ENCODE assay signal across 21 cellular contexts in the genomic region with DNA sequence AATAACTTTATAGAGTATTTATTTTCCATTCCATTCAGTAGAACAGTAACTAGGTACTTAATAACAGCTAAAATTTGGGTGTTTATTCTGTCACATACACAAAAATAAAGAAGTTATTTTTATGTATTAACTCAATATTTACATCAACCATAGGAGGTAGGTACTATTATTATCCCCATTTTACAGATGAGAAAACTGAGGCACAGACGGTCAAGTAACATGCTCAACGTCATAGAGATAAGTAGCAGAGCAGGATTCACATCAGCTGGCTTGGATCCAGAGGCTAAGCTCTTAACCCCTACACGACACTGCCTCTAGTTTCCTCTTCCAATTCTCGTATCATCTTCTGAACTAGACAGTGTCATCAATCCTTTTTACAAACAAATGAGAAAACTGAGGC. TPM values are rescaled to one million over a fixed set of nuclear protein-coding genes. Genes with fewer than 3 reads are reported as not detected.
DNase-seq lines count a peak whose midpoint lies in the region; ATAC-seq, FAIRE-seq and TF ChIP-seq lines count a peak whose summit lies in the region.
"Had no signal": no experiment of that assay in that cellular context is flagged by ENCODE, and none has a peak within 500 bp of the region (broad histone marks: within the 10 kb centered on the region; RNA-seq: fewer than 3 reads in every experiment).

No MANE protein-coding gene starts in this region.

- H3K79me2 ChIP-seq in HepG2 (ENCODE audit: insufficient read depth, low read length), result peaks cover 18% of the 10 kb centered on the region
- H3K79me2 ChIP-seq in mesendoderm (ENCODE audit: control insufficient read depth, insufficient read depth, low read length), result peaks cover 2% of the 10 kb centered on the region

- BruUV-seq in HepG2 (replicated peaks; lab: Mats Ljungman, UMichigan), result no TSS peak

- H3K4me2 ChIP-seq in HepG2 (ENCODE audit: low read depth, low read length) (no peak overlapping the region), mesendoderm (ENCODE audit: low read length) (no peak overlapping the region)
- H3K4me2 ChIP-seq: A549 had no signal

- WGBS in HepG2 (ENCODE audit: low lambda C conversion rate), result 98% methylated on average over 4 of the region's 4 CpGs
- 91% methylated on average over 4 of the region's 4 CpGs for WGBS in right lobe of liver (ENCODE audit: insufficient coverage, low coverage, low lambda C conversion rate, missing lambda C conversion rate)
- no CpG with 5 or more reads among the region's 4 CpGs for WGBS in mesendoderm (ENCODE audit: extremely low coverage, insufficient coverage, low lambda C conversion rate)

- no peak overlapping the region for H2AFZ ChIP-seq in HepG2 (ENCODE audit: low read length)

- H3K4me1 ChIP-seq in HepG2 (ENCODE audit: insufficient read depth, low read length), result no peaks in the 10 kb centered on the region
- no peaks in the 10 kb centered on the region for H3K4me1 ChIP-seq in right lobe of liver
- no peaks in the 10 kb centered on the region for H3K4me1 ChIP-seq in mesendoderm (ENCODE audit: control insufficient read depth, low read depth, low read length)

- H3K27me3 ChIP-seq in HepG2 (ENCODE audit: control insufficient read depth in 1 of 2, insufficient read depth in 2 of 2, low read length in 2 of 2), result no peaks in the 10 kb centered on the region
- no peaks in the 10 kb centered on the region for H3K27me3 ChIP-seq in right lobe of liver
- no peaks in the 10 kb centered on the region for H3K27me3 ChIP-seq in mesendoderm (ENCODE audit: insufficient read depth, low read length, poor library complexity)

- H4K8ac ChIP-seq in mesendoderm (ENCODE audit: low read depth, low read length), result no peak overlapping the region

- H3K36me3 ChIP-seq in HepG2 (replicated peaks in 1 of 2; ENCODE audit: control insufficient read depth in 1 of 2, insufficient read depth in 2 of 2, low read length in 2 of 2), result peaks cover 5 to 19% of the 10 kb centered on the region in 2 experiments
- H3K36me3 ChIP-seq in right lobe of liver, result peaks cover 0 to 4% (median 2%) of the 10 kb centered on the region in 4 donors
- H3K36me3 ChIP-seq in mesendoderm (ENCODE audit: control insufficient read depth, insufficient read depth, low read length), result no peaks in the 10 kb centered on the region

- FAIRE-seq in HepG2 (lab: Jason Lieb, UNC), result no peak
- FAIRE-seq: A549, HTR-8/SVneo had no signal

- H4K20me1 ChIP-seq in HepG2 (ENCODE audit: insufficient read depth, low read length), result no peaks in the 10 kb centered on the region

- no peak overlapping the region for H3K23ac ChIP-seq in mesendoderm (ENCODE audit: low read length)

- TF ChIP-seq CTCF in HepG2 (CRISPR knock-in tag; IDR thresholded peaks at IDR 0.05), result no peak
- TF ChIP-seq CTCF in right lobe of liver (IDR thresholded peaks at IDR 0.05), result no peak

- DNase-seq in activated CD4-positive, alpha-beta memory T cell treated with anti-CD3 and anti-CD28 coated beads for 36 hours, result no peak
- DNase-seq in activated CD4-positive, alpha-beta memory T cell treated with anti-CD3 and anti-CD28 coated beads, Interleukin-2, amount 10 ng/mL, durations not matched to agents 7 days and 5 days, result no peak
- DNase-seq in HepG2 (ENCODE audit: low spot score) (no peak), right lobe of liver (no peak), mesendoderm (no peak), HuH-7.5 (ENCODE audit: low spot score) (no peak)
- no peak for DNase-seq in activated naive CD8-positive, alpha-beta T cell treated with anti-CD3 and anti-CD28 coated beads for 36 hours
- DNase-seq: CD4-positive, alpha-beta T cell; DMS153; GDM1; H7; MV-4-11; NCI-H1417; NCI-H187; NCI-H2107; NCI-H510A treated with DMSO at 0.1 percent for 48 hours; NCI-H774; SHP77 had no signal

- H3K56ac ChIP-seq in mesendoderm (ENCODE audit: low read length), result no peak overlapping the region

- no peak overlapping the region for H2AK5ac ChIP-seq in mesendoderm (ENCODE audit: low read length)

- H3K9me3 ChIP-seq in HepG2 (ENCODE audit: low read length) (peaks cover 5% of the 10 kb centered on the region; the same call in 1 of the 2 replicates), right lobe of liver (no peaks in the 10 kb centered on the region)

- CTCF ChIA-PET in activated CD4-positive, alpha-beta memory T cell treated with anti-CD3 and anti-CD28 coated beads for 36 hours (lab: Charles Lee), result no interaction called here
- CTCF ChIA-PET in activated CD4-positive, alpha-beta memory T cell treated with anti-CD3 and anti-CD28 coated beads, Interleukin-2, amount 10 ng/mL, durations not matched to agents 7 days and 5 days (lab: Charles Lee), result interaction anchor here (0.8 kb wide), 1 partner anchor 107 kb away, joined by 3 read pairs; no protein-coding TSS in a partner anchor
- CTCF ChIA-PET in HepG2 (lab: Yijun Ruan, JAX; ENCODE audit: low intra/inter-chr PET ratio, low total read pairs), result no interaction called here

- H3K18ac ChIP-seq in mesendoderm (ENCODE audit: low read length), result no peak overlapping the region

- no peaks in the 10 kb centered on the region for H3K27me3 Mint-ChIP-seq in activated CD4-positive, alpha-beta memory T cell treated with anti-CD3 and anti-CD28 coated beads for 36 hours
- peaks cover 12% of the 10 kb centered on the region for H3K27me3 Mint-ChIP-seq in activated CD4-positive, alpha-beta memory T cell treated with anti-CD3 and anti-CD28 coated beads, Interleukin-2, amount 10 ng/mL, durations not matched to agents 7 days and 5 days
- H3K27me3 Mint-ChIP-seq in activated naive CD8-positive, alpha-beta T cell treated with anti-CD3 and anti-CD28 coated beads for 36 hours, result no peaks in the 10 kb centered on the region
- H3K27me3 Mint-ChIP-seq in stimulated activated memory B cell treated with anti-CD40 and anti-IgM and Interleukin-4, amounts not matched to agents 10 μg/mL and 1 μg/mL and 100 μg/mL, for 72 hours, result no peaks in the 10 kb centered on the region
- H3K27me3 Mint-ChIP-seq: CD4-positive, alpha-beta T cell had no signal

- TF ChIP-seq RAD21 in HepG2 (CRISPR knock-in tag; IDR thresholded peaks at IDR 0.05), result no peak

- H2BK120ac ChIP-seq in mesendoderm (ENCODE audit: low read depth, low read length), result no peak overlapping the region

- no peak overlapping the region for H2BK15ac ChIP-seq in mesendoderm (replicated peaks; ENCODE audit: low read depth)

- H3K27ac ChIP-seq in HepG2 (ENCODE audit: extremely low read length, insufficient read depth, low read length), result no peak overlapping the region
- H3K27ac ChIP-seq in right lobe of liver, result no peak overlapping the region
- H3K27ac ChIP-seq in mesendoderm (ENCODE audit: low read depth, low read length), result no peak overlapping the region
- H3K27ac ChIP-seq: A549 had no signal

- peaks cover 7% of the 10 kb centered on the region for H3K9me3 Mint-ChIP-seq in activated CD4-positive, alpha-beta memory T cell treated with anti-CD3 and anti-CD28 coated beads for 36 hours
- peaks cover 9% of the 10 kb centered on the region for H3K9me3 Mint-ChIP-seq in activated CD4-positive, alpha-beta memory T cell treated with anti-CD3 and anti-CD28 coated beads, Interleukin-2, amount 10 ng/mL, durations not matched to agents 7 days and 5 days
- peaks cover 9% of the 10 kb centered on the region for H3K9me3 Mint-ChIP-seq in activated naive CD8-positive, alpha-beta T cell treated with anti-CD3 and anti-CD28 coated beads for 36 hours
- peaks cover 2% of the 10 kb centered on the region for H3K9me3 Mint-ChIP-seq in stimulated activated memory B cell treated with anti-CD40 and anti-IgM and Interleukin-4, amounts not matched to agents 10 μg/mL and 1 μg/mL and 100 μg/mL, for 72 hours
- H3K9me3 Mint-ChIP-seq: CD4-positive, alpha-beta T cell had no signal

- H3K79me1 ChIP-seq in mesendoderm (ENCODE audit: low read length), result peaks cover 9% of the 10 kb centered on the region

- H3K4me3 Mint-ChIP-seq in activated CD4-positive, alpha-beta memory T cell treated with anti-CD3 and anti-CD28 coated beads for 36 hours, result no peak overlapping the region
- no peak overlapping the region for H3K4me3 Mint-ChIP-seq in activated CD4-positive, alpha-beta memory T cell treated with anti-CD3 and anti-CD28 coated beads, Interleukin-2, amount 10 ng/mL, durations not matched to agents 7 days and 5 days
- H3K4me3 Mint-ChIP-seq in activated naive CD8-positive, alpha-beta T cell treated with anti-CD3 and anti-CD28 coated beads for 36 hours, result no peak overlapping the region
- H3K4me3 Mint-ChIP-seq in stimulated activated memory B cell treated with anti-CD40 and anti-IgM and Interleukin-4, amounts not matched to agents 10 μg/mL and 1 μg/mL and 100 μg/mL, for 72 hours, result no peak overlapping the region
- H3K4me3 Mint-ChIP-seq: CD4-positive, alpha-beta T cell had no signal

- intact Hi-C loops in activated CD4-positive, alpha-beta memory T cell treated with anti-CD3 and anti-CD28 coated beads for 36 hours (cut with micrococcal nuclease), result loop anchor here (5.0 to 10.0 kb wide), 2 partner anchors 236 to 404 kb away; partner anchors contain the start of gene UBASH3A
- intact Hi-C loops in HepG2 (cut with micrococcal nuclease; ENCODE audit: unreplicated experiment), result no loop called here
- intact Hi-C loops in right lobe of liver (cut with DNase I), result no loop called here

- H3K4me3 ChIP-seq in HepG2 (replicated peaks in 1 of 3; ENCODE audit: insufficient read depth in 1 of 3, low read depth in 2 of 3, low read length in 3 of 3) (no peak overlapping the region), right lobe of liver (no peak overlapping the region), mesendoderm (ENCODE audit: low read length) (no peak overlapping the region)
- H3K4me3 ChIP-seq: A549 had no signal

- H3K27ac Mint-ChIP-seq in activated CD4-positive, alpha-beta memory T cell treated with anti-CD3 and anti-CD28 coated beads for 36 hours, result peak overlapping the region; percentile 86
- H3K27ac Mint-ChIP-seq in activated CD4-positive, alpha-beta memory T cell treated with anti-CD3 and anti-CD28 coated beads, Interleukin-2, amount 10 ng/mL, durations not matched to agents 7 days and 5 days, result no peak overlapping the region
- H3K27ac Mint-ChIP-seq in activated naive CD8-positive, alpha-beta T cell treated with anti-CD3 and anti-CD28 coated beads for 36 hours, result peak overlapping the region; percentile 61
- H3K27ac Mint-ChIP-seq in stimulated activated memory B cell treated with anti-CD40 and anti-IgM and Interleukin-4, amounts not matched to agents 10 μg/mL and 1 μg/mL and 100 μg/mL, for 72 hours, result peak overlapping the region; percentile 72
- H3K27ac Mint-ChIP-seq: CD4-positive, alpha-beta T cell had no signal

- no peak overlapping the region for H3K4ac ChIP-seq in mesendoderm (ENCODE audit: low read depth, low read length)

- no peak overlapping the region for H2BK5ac ChIP-seq in mesendoderm (ENCODE audit: low read length)

- peaks cover 39% of the 10 kb centered on the region for H3K36me3 Mint-ChIP-seq in activated CD4-positive, alpha-beta memory T cell treated with anti-CD3 and anti-CD28 coated beads for 36 hours
- H3K36me3 Mint-ChIP-seq in activated CD4-positive, alpha-beta memory T cell treated with anti-CD3 and anti-CD28 coated beads, Interleukin-2, amount 10 ng/mL, durations not matched to agents 7 days and 5 days (ENCODE audit: low read depth), result peaks cover 53% of the 10 kb centered on the region
- H3K36me3 Mint-ChIP-seq in activated naive CD8-positive, alpha-beta T cell treated with anti-CD3 and anti-CD28 coated beads for 36 hours, result peaks cover 70% of the 10 kb centered on the region
- peaks cover 53% of the 10 kb centered on the region for H3K36me3 Mint-ChIP-seq in stimulated activated memory B cell treated with anti-CD40 and anti-IgM and Interleukin-4, amounts not matched to agents 10 μg/mL and 1 μg/mL and 100 μg/mL, for 72 hours

- POLR2A ChIA-PET in activated CD4-positive, alpha-beta memory T cell treated with anti-CD3 and anti-CD28 coated beads for 36 hours (lab: Charles Lee), result no interaction called here
- POLR2A ChIA-PET in activated CD4-positive, alpha-beta memory T cell treated with anti-CD3 and anti-CD28 coated beads, Interleukin-2, amount 10 ng/mL, durations not matched to agents 7 days and 5 days (lab: Charles Lee), result interaction anchor here (2.9 kb wide), 1 partner anchor 75 kb away, joined by 11 read pairs; no protein-coding TSS in a partner anchor
- POLR2A ChIA-PET in HepG2 (lab: Yijun Ruan, JAX), result no interaction called here

- no peak overlapping the region for H3K9ac ChIP-seq in HepG2 (ENCODE audit: insufficient read depth, low read depth, low read length)
- no peak overlapping the region for H3K9ac ChIP-seq in mesendoderm (ENCODE audit: low read length)

- no peak overlapping the region for H4K5ac ChIP-seq in mesendoderm (ENCODE audit: low read length)

- in situ Hi-C loops in HepG2 (cut with HindIII; ENCODE audit: extremely low pct_ligation_motif_present, low pct_unique_long_range_greater_than_20kb), result no loop called here

- H3K4me1 Mint-ChIP-seq in activated CD4-positive, alpha-beta memory T cell treated with anti-CD3 and anti-CD28 coated beads for 36 hours (ENCODE audit: low read depth), result peaks cover 48% of the 10 kb centered on the region
- peaks cover 26% of the 10 kb centered on the region for H3K4me1 Mint-ChIP-seq in activated CD4-positive, alpha-beta memory T cell treated with anti-CD3 and anti-CD28 coated beads, Interleukin-2, amount 10 ng/mL, durations not matched to agents 7 days and 5 days
- H3K4me1 Mint-ChIP-seq in activated naive CD8-positive, alpha-beta T cell treated with anti-CD3 and anti-CD28 coated beads for 36 hours, result peaks cover 34% of the 10 kb centered on the region
- H3K4me1 Mint-ChIP-seq in stimulated activated memory B cell treated with anti-CD40 and anti-IgM and Interleukin-4, amounts not matched to agents 10 μg/mL and 1 μg/mL and 100 μg/mL, for 72 hours, result peaks cover 59% of the 10 kb centered on the region

- TF ChIP-seq POLR2A in HepG2 (IDR thresholded peaks at IDR 0.05; ENCODE audit: insufficient read depth in 1 of 2, low read depth in 2 of 2, low read length in 2 of 2) (no peak), right lobe of liver (IDR thresholded peaks at IDR 0.05) (no peak)

- ATAC-seq in HepG2 (no peak), right lobe of liver (no peak)
- no peak for ATAC-seq in stimulated activated memory B cell treated with anti-CD40 and anti-IgM and Interleukin-4, amounts not matched to agents 10 μg/mL and 1 μg/mL and 100 μg/mL, for 72 hours
- ATAC-seq: A549 had no signal

- TF ChIP-seq EP300 in HepG2 (IDR thresholded peaks at IDR 0.05; ENCODE audit: low read depth in 2 of 2, low read length in 2 of 2) (no peak), HepG2 (CRISPR knock-in tag; IDR thresholded peaks at IDR 0.05; ENCODE audit: borderline replicate concordance) (no peak)

RNA-seq across cellular contexts. Expression of gene ZBTB21, which starts 9.3 kb away (rescaled TPM):
- total RNA-seq in activated CD4-positive, alpha-beta memory T cell treated with anti-CD3 and anti-CD28 coated beads for 36 hours, result 10 to 100 TPM; 23.6 to 24.1 TPM
- total RNA-seq in activated CD4-positive, alpha-beta memory T cell treated with anti-CD3 and anti-CD28 coated beads, Interleukin-2, amount 10 ng/mL, durations not matched to agents 7 days and 5 days, result 10 to 100 TPM; 18.0 to 18.4 TPM
- total RNA-seq in HepG2 (2016; rRNA removed; fragmentation: Illumina TruSeq; extraction: Trizol), result 6.1 and 7.7 TPM in 2 replicates
- total RNA-seq in HepG2 (2016; cell fraction: cytosol; rRNA removed; fragmentation: Illumina TruSeq; extraction: Trizol; ENCODE audit: low read depth), result 0.97 and 1.3 TPM in 2 replicates
- total RNA-seq in HepG2 (2016; cell fraction: insoluble cytoplasmic fraction; rRNA removed; fragmentation: Illumina TruSeq; extraction: Trizol), result 5.5 and 8.3 TPM in 2 replicates
- total RNA-seq in HepG2 (2016; cell fraction: membrane; rRNA removed; fragmentation: Illumina TruSeq; extraction: Trizol), result 3.0 and 3.4 TPM in 2 replicates
- total RNA-seq in HepG2 (2016; cell fraction: nucleus; rRNA removed; fragmentation: Illumina TruSeq; extraction: Trizol), result 8.5 and 10.3 TPM in 2 replicates
- polyA plus RNA-seq in HepG2 (2011; rRNA removed), result 2.5 and 4.5 TPM in 2 replicates
- 1.6 and 2.3 TPM in 2 replicates for polyA plus RNA-seq in HepG2 (2011; cell fraction: cytosol; rRNA removed)
- 4.3 and 8.3 TPM in 2 replicates for polyA plus RNA-seq in HepG2 (2011; cell fraction: nucleus; rRNA removed)
- polyA plus RNA-seq in HepG2 (2012), result 3.7 and 5.1 TPM in 2 replicates
- polyA plus RNA-seq in HepG2 (2016; cell fraction: cytosol; fragmentation: Illumina TruSeq; extraction: Trizol; ENCODE audit: low read depth), result 0.25 TPM in 2 replicates
- 5.7 and 5.8 TPM in 2 replicates for polyA plus RNA-seq in HepG2 (2016; cell fraction: insoluble cytoplasmic fraction; fragmentation: Illumina TruSeq; extraction: Trizol; ENCODE audit: low read depth)
- 0.60 and 0.90 TPM in 2 replicates for polyA plus RNA-seq in HepG2 (2016; cell fraction: membrane; fragmentation: Illumina TruSeq; extraction: Trizol; ENCODE audit: low read depth)
- polyA plus RNA-seq in HepG2 (2016; cell fraction: nucleus; fragmentation: Illumina TruSeq; extraction: Trizol; ENCODE audit: insufficient read depth, low read depth), result 8.0 and 9.0 TPM in 2 replicates
- polyA minus RNA-seq in HepG2 (2011; rRNA and poly(A)+ RNA removed; ENCODE audit: low replicate concordance), result 6.1 and 21.7 TPM in 2 replicates
- 4.0 and 6.0 TPM in 2 replicates for polyA minus RNA-seq in HepG2 (2011; cell fraction: cytosol; rRNA and poly(A)+ RNA removed)
- polyA minus RNA-seq in HepG2 (2011; cell fraction: nucleus; rRNA and poly(A)+ RNA removed), result 14.5 and 16.0 TPM in 2 replicates
- 10 to 100 TPM in 4 of 6 experiments, 1 to 10 TPM in 2; 3.0 to 28.5 (median 11.2) TPM for total RNA-seq in right lobe of liver
- total RNA-seq in activated naive CD8-positive, alpha-beta T cell treated with anti-CD3 and anti-CD28 coated beads for 36 hours, result 10 to 100 TPM; 29.6 to 29.7 TPM
- polyA plus RNA-seq in mesendoderm (2013, experiment 1 of 2), result 5.3 TPM
- polyA plus RNA-seq in mesendoderm (2013, experiment 2 of 2), result 5.8 TPM

RNA-seq across cellular contexts. Expression of gene C2CD2, which starts 47.1 kb away (rescaled TPM):
- total RNA-seq in activated CD4-positive, alpha-beta memory T cell treated with anti-CD3 and anti-CD28 coated beads for 36 hours, result 1 to 10 TPM; 3.8 to 7.5 TPM
- total RNA-seq in activated CD4-positive, alpha-beta memory T cell treated with anti-CD3 and anti-CD28 coated beads, Interleukin-2, amount 10 ng/mL, durations not matched to agents 7 days and 5 days, result 1 to 10 TPM; 5.1 to 6.3 TPM
- total RNA-seq in HepG2 (2016; rRNA removed; fragmentation: Illumina TruSeq; extraction: Trizol) (10.4 and 12.5 TPM in 2 replicates), right lobe of liver (10 to 100 TPM in 1 of 6 experiments, 1 to 10 TPM in 5; 7.3 to 11.4 (median 8.3) TPM)
- 7.3 and 11.5 TPM in 2 replicates for total RNA-seq in HepG2 (2016; cell fraction: cytosol; rRNA removed; fragmentation: Illumina TruSeq; extraction: Trizol; ENCODE audit: low read depth)
- 10.9 and 12.2 TPM in 2 replicates for total RNA-seq in HepG2 (2016; cell fraction: insoluble cytoplasmic fraction; rRNA removed; fragmentation: Illumina TruSeq; extraction: Trizol)
- total RNA-seq in HepG2 (2016; cell fraction: membrane; rRNA removed; fragmentation: Illumina TruSeq; extraction: Trizol), result 9.5 and 12.2 TPM in 2 replicates
- 14.5 and 19.4 TPM in 2 replicates for total RNA-seq in HepG2 (2016; cell fraction: nucleus; rRNA removed; fragmentation: Illumina TruSeq; extraction: Trizol)
- 19.5 and 19.7 TPM in 2 replicates for polyA plus RNA-seq in HepG2 (2011; rRNA removed)
- polyA plus RNA-seq in HepG2 (2011; cell fraction: cytosol; rRNA removed), result 11.6 and 12.9 TPM in 2 replicates
- 29.5 and 36.3 TPM in 2 replicates for polyA plus RNA-seq in HepG2 (2011; cell fraction: nucleus; rRNA removed)
- polyA plus RNA-seq in HepG2 (2012), result 8.1 and 8.7 TPM in 2 replicates
- polyA plus RNA-seq in HepG2 (2016; cell fraction: cytosol; fragmentation: Illumina TruSeq; extraction: Trizol; ENCODE audit: low read depth), result 1.3 and 1.9 TPM in 2 replicates
- polyA plus RNA-seq in HepG2 (2016; cell fraction: insoluble cytoplasmic fraction; fragmentation: Illumina TruSeq; extraction: Trizol; ENCODE audit: low read depth), result 7.6 and 8.0 TPM in 2 replicates
- polyA plus RNA-seq in HepG2 (2016; cell fraction: membrane; fragmentation: Illumina TruSeq; extraction: Trizol; ENCODE audit: low read depth), result 3.9 and 4.6 TPM in 2 replicates
- polyA plus RNA-seq in HepG2 (2016; cell fraction: nucleus; fragmentation: Illumina TruSeq; extraction: Trizol; ENCODE audit: insufficient read depth, low read depth), result 22.5 and 23.5 TPM in 2 replicates
- polyA minus RNA-seq in HepG2 (2011; rRNA and poly(A)+ RNA removed; ENCODE audit: low replicate concordance), result 80.5 and 82.8 TPM in 2 replicates
- polyA minus RNA-seq in HepG2 (2011; cell fraction: cytosol; rRNA and poly(A)+ RNA removed), result 15.5 and 21.5 TPM in 2 replicates
- 34.5 and 38.3 TPM in 2 replicates for polyA minus RNA-seq in HepG2 (2011; cell fraction: nucleus; rRNA and poly(A)+ RNA removed)
- 1 to 10 TPM; 6.3 to 7.6 TPM for total RNA-seq in activated naive CD8-positive, alpha-beta T cell treated with anti-CD3 and anti-CD28 coated beads for 36 hours
- polyA plus RNA-seq in mesendoderm (2013, experiment 1 of 2), result 3.0 TPM
- polyA plus RNA-seq in mesendoderm (2013, experiment 2 of 2), result 3.0 TPM
